ENCODE assay signal across 2 cellular contexts in genomic region chr10:89458760-89459159, GRCh38.
TF ChIP-seq lines count a peak whose summit lies in the region.

No MANE protein-coding gene starts in this region.

TF ChIP-seq in A549, 52 proteins besides CTCF, POLR2A, EP300 and RAD21:
- no peak for TF ChIP-seq MAX (IDR thresholded peaks at IDR 0.05)
- TF ChIP-seq PHF8 (IDR thresholded peaks at IDR 0.05; ENCODE audit: borderline replicate concordance, low read depth), result no peak
TF ChIP-seq in A549: peak in this region for 0.

TF ChIP-seq in IMR-90, 13 proteins besides CTCF, POLR2A, EP300 and RAD21:
- TF ChIP-seq USF2 (IDR thresholded peaks at IDR 0.05; ENCODE audit: low read depth, low read length), result no peak
- TF ChIP-seq CEBPB (IDR thresholded peaks at IDR 0.05; ENCODE audit: low read depth, low read length), result peak; percentile 17; the same call in 1 of the 2 replicates
